Comparison of ENCODE assay signal across 10 cellular contexts in the genomic region with DNA sequence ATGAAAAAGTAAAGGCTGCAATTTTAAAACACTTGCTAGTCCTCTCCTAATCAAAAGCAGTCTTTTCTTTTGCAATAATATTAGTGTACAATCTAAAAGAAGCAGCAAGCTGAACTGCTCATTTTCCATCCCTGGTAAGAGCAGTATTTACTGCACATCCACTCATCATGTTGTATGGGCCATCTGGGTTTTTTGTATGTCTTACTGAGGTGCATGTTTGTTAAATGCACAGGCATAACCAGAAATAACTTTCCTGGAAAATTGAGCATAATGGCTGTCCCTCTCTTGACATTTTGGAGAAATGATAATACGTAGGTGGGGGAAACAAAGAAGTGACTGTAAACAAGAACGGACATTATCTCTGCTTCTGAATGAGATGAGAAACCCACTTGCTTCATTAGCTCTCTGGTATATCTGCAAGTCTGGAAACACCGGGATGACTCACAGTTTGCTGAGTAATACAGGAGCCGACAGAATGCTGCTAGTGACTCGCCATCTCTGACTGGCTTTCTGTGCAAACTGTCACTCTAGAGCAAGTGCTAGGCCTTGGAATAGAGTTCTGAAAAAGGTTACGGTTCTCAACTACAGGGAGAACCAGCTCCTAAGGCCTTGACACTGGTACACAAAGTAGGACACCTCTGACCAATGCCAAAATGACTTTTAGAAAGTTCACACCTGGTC.
DNase-seq lines count a peak whose midpoint lies in the region; ATAC-seq, FAIRE-seq and TF ChIP-seq lines count a peak whose summit lies in the region.
"Had no signal": no experiment of that assay in that cellular context is flagged by ENCODE, and none has a peak within 500 bp of the region (broad histone marks: within the 10 kb centered on the region; RNA-seq: fewer than 3 reads in every experiment).

No MANE protein-coding gene starts in this region.

- H3K27ac Mint-ChIP-seq in activated CD4-positive, alpha-beta memory T cell treated with anti-CD3 and anti-CD28 coated beads, Interleukin-2, amount 10 ng/mL, durations not matched to agents 7 days and 5 days: peak overlapping the region; percentile 81
- H3K27ac Mint-ChIP-seq: CD8-positive, alpha-beta T cell had no signal

- no peaks in the 10 kb centered on the region for H3K9me3 ChIP-seq in WERI-Rb-1 (ENCODE audit: severe bottlenecking)

- ATAC-seq in HG03442 (IDR thresholded peaks at IDR 0.05; ENCODE audit: unreplicated experiment): peak; percentile 92
- ATAC-seq: CD8-positive, alpha-beta T cell had no signal

- H3K27ac ChIP-seq in WERI-Rb-1: no peak overlapping the region

- H3K36me3 ChIP-seq in WERI-Rb-1: no peaks in the 10 kb centered on the region

- peaks cover 4% of the 10 kb centered on the region for H3K27me3 ChIP-seq in WERI-Rb-1 (ENCODE audit: insufficient read depth, low read depth, severe bottlenecking)

- POLR2A ChIA-PET in activated CD4-positive, alpha-beta memory T cell treated with anti-CD3 and anti-CD28 coated beads, Interleukin-2, amount 10 ng/mL, durations not matched to agents 7 days and 5 days (lab: Charles Lee): interaction anchor here (1.2 to 1.7 kb wide), 3 partner anchors 92 to 544 kb away, joined by 3 to 7 read pairs (median 5); no protein-coding TSS in a partner anchor

- H3K27me3 Mint-ChIP-seq in activated CD4-positive, alpha-beta memory T cell treated with anti-CD3 and anti-CD28 coated beads, Interleukin-2, amount 10 ng/mL, durations not matched to agents 7 days and 5 days: no peaks in the 10 kb centered on the region

- no peaks in the 10 kb centered on the region for H3K9me3 Mint-ChIP-seq in activated CD4-positive, alpha-beta memory T cell treated with anti-CD3 and anti-CD28 coated beads, Interleukin-2, amount 10 ng/mL, durations not matched to agents 7 days and 5 days
- H3K9me3 Mint-ChIP-seq: CD8-positive, alpha-beta T cell had no signal

- no peak for FAIRE-seq in urothelium cell line (lab: Jason Lieb, UNC)
- FAIRE-seq in GM12891 (lab: Jason Lieb, UNC): no peak
- FAIRE-seq: TTC549 had no signal

- peak; percentile 24 for DNase-seq in activated CD4-positive, CD25-positive, alpha-beta regulatory T cell treated with anti-CD3 and anti-CD28 coated beads, Interleukin-2, amount 50 U/mL, for 16 hours (ENCODE audit: low read depth, low spot score)
- no peak for DNase-seq in activated CD4-positive, CD25-positive, alpha-beta regulatory T cell treated with anti-CD3 and anti-CD28 coated beads, Interleukin-2, amount 50 U/mL, for 72 hours
- DNase-seq in activated CD4-positive, alpha-beta memory T cell treated with anti-CD3 and anti-CD28 coated beads, Interleukin-2, amount 10 ng/mL, durations not matched to agents 7 days and 5 days: peak; percentile 61
- peak; percentile 81 for DNase-seq in iris pigment epithelial cell (ENCODE audit: low read depth)
- peak; percentile 49 for DNase-seq in urothelium cell line (ENCODE audit: low spot score)
- DNase-seq in GM12891 (ENCODE audit: insufficient read length, low spot score): no peak
- no peak for DNase-seq in WERI-Rb-1

- H3K4me3 ChIP-seq in WERI-Rb-1 (ENCODE audit: low read depth, low read length): no peak overlapping the region

- H3K36me3 Mint-ChIP-seq in activated CD4-positive, alpha-beta memory T cell treated with anti-CD3 and anti-CD28 coated beads, Interleukin-2, amount 10 ng/mL, durations not matched to agents 7 days and 5 days (ENCODE audit: low read depth): peaks cover 4% of the 10 kb centered on the region
- H3K36me3 Mint-ChIP-seq: CD8-positive, alpha-beta T cell had no signal

- H3K4me3 Mint-ChIP-seq in activated CD4-positive, alpha-beta memory T cell treated with anti-CD3 and anti-CD28 coated beads, Interleukin-2, amount 10 ng/mL, durations not matched to agents 7 days and 5 days: peak overlapping the region; percentile 19
- H3K4me3 Mint-ChIP-seq: CD8-positive, alpha-beta T cell had no signal

- H3K4me1 Mint-ChIP-seq in activated CD4-positive, alpha-beta memory T cell treated with anti-CD3 and anti-CD28 coated beads, Interleukin-2, amount 10 ng/mL, durations not matched to agents 7 days and 5 days: peaks cover 71% of the 10 kb centered on the region

- no peak for TF ChIP-seq CTCF in WERI-Rb-1 (IDR thresholded peaks at IDR 0.05; ENCODE audit: low read depth, low read length)

- CTCF ChIA-PET in activated CD4-positive, alpha-beta memory T cell treated with anti-CD3 and anti-CD28 coated beads, Interleukin-2, amount 10 ng/mL, durations not matched to agents 7 days and 5 days (lab: Charles Lee): interaction anchor here (0.7 to 6.0 kb wide), 5 partner anchors 8 to 542 kb away, joined by 3 to 36 read pairs (median 3); no protein-coding TSS in a partner anchor

- no peak for TF ChIP-seq POLR2A in GM12891 (IDR thresholded peaks at IDR 0.05; ENCODE audit: low read depth, low read length)

TF ChIP-seq in GM12891, 5 proteins besides CTCF, POLR2A, EP300 and RAD21:
- TF ChIP-seq POLR2AphosphoS5 (IDR thresholded peaks at IDR 0.05; ENCODE audit: low read depth, low read length) (no peak), POU2F2 (IDR thresholded peaks at IDR 0.05; ENCODE audit: low read depth, low read length) (no peak), SPI1 (IDR thresholded peaks at IDR 0.05; ENCODE audit: low read depth, low read length) (no peak), TAF1 (IDR thresholded peaks at IDR 0.05; ENCODE audit: low read depth, low read length) (no peak)

Comparison
In these comparisons a context has a peak if more than half of its experiments do, and no peak if none do; other contexts are left out.
1. DNase-seq: peak in activated CD4-positive, CD25-positive, alpha-beta regulatory T cell treated with anti-CD3 and anti-CD28 coated beads, Interleukin-2, amount 50 U/mL, for 16 hours (single experiment), activated CD4-positive, alpha-beta memory T cell treated with anti-CD3 and anti-CD28 coated beads, Interleukin-2, amount 10 ng/mL, durations not matched to agents 7 days and 5 days (single experiment), iris pigment epithelial cell (single experiment) and urothelium cell line (single experiment); none in activated CD4-positive, CD25-positive, alpha-beta regulatory T cell treated with anti-CD3 and anti-CD28 coated beads, Interleukin-2, amount 50 U/mL, for 72 hours (single experiment), GM12891 (single experiment) and WERI-Rb-1 (single experiment).